Comparison of ENCODE assay signal across 1 cellular context in the genomic region with DNA sequence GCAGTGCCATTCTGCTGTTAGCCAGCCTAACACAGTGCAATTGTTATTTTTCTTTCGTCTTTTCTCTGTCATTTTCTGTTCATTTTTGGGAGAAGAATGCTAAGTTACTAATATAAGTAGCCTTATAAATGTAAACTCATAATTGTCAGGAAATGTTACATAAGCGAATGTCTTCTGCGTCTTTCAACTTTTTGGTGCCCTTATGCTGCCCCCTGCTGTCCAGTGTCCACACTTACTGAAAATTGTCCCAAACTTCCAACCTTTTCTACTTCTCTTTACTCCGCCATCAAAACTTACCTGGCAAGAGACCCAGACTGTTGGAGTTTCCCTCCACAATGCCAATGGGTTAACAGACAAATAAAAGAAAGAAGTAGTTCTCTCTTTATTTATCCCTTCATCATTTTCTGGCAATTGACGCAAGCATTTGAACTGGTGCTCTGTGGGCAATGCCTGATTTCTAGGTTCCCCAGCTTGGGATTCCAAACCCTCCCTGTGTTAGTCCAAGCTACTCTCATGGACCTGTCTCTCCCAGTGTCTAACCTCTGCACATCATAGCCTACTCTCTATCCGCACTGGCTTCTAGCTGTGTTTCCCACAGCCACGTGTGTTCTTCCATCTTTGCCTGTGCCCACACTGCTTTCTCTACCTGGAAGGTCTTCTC.
TF ChIP-seq lines count a peak whose summit lies in the region.

No MANE protein-coding gene starts in this region.

TF ChIP-seq in WTC11, 78 proteins besides CTCF, POLR2A, EP300 and RAD21 (continued from another document):
- TF ChIP-seq, protein P1, sequence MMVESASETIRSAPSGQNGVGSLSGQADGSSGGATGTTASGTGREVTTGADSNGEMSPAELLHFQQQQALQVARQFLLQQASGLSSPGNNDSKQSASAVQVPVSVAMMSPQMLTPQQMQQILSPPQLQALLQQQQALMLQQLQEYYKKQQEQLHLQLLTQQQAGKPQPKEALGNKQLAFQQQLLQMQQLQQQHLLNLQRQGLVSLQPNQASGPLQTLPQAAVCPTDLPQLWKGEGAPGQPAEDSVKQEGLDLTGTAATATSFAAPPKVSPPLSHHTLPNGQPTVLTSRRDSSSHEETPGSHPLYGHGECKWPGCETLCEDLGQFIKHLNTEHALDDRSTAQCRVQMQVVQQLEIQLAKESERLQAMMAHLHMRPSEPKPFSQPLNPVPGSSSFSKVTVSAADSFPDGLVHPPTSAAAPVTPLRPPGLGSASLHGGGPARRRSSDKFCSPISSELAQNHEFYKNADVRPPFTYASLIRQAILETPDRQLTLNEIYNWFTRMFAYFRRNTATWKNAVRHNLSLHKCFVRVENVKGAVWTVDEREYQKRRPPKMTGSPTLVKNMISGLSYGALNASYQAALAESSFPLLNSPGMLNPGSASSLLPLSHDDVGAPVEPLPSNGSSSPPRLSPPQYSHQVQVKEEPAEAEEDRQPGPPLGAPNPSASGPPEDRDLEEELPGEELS (CRISPR knock-in tag; IDR thresholded peaks at IDR 0.05): no peak
- TF ChIP-seq TEAD4 (CRISPR knock-in tag; IDR thresholded peaks at IDR 0.05): no peak
- no peak for TF ChIP-seq SMAD4 (CRISPR knock-in tag; IDR thresholded peaks at IDR 0.05)
- no peak for TF ChIP-seq ZNF423 (CRISPR knock-in tag; IDR thresholded peaks at IDR 0.05)
- TF ChIP-seq, protein P2, sequence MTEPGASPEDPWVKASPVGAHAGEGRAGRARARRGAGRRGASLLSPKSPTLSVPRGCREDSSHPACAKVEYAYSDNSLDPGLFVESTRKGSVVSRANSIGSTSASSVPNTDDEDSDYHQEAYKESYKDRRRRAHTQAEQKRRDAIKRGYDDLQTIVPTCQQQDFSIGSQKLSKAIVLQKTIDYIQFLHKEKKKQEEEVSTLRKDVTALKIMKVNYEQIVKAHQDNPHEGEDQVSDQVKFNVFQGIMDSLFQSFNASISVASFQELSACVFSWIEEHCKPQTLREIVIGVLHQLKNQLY (CRISPR knock-in tag; IDR thresholded peaks at IDR 0.05): no peak
- TF ChIP-seq ETV6 (CRISPR knock-in tag; IDR thresholded peaks at IDR 0.05): no peak
- TF ChIP-seq, protein P3, sequence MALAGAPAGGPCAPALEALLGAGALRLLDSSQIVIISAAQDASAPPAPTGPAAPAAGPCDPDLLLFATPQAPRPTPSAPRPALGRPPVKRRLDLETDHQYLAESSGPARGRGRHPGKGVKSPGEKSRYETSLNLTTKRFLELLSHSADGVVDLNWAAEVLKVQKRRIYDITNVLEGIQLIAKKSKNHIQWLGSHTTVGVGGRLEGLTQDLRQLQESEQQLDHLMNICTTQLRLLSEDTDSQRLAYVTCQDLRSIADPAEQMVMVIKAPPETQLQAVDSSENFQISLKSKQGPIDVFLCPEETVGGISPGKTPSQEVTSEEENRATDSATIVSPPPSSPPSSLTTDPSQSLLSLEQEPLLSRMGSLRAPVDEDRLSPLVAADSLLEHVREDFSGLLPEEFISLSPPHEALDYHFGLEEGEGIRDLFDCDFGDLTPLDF (CRISPR knock-in tag; IDR thresholded peaks at IDR 0.05): no peak
- TF ChIP-seq, protein P4, sequence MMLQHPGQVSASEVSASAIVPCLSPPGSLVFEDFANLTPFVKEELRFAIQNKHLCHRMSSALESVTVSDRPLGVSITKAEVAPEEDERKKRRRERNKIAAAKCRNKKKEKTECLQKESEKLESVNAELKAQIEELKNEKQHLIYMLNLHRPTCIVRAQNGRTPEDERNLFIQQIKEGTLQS (CRISPR knock-in tag; conservative IDR thresholded peaks at IDR 0.05): no peak
